ENCODE assay signal across 35 cellular contexts in genomic region chr1:200983035-200983561, GRCh38.
"Had no signal": no experiment of that assay in that cellular context is flagged by ENCODE, and none has a peak within 500 bp of the region (broad histone marks: within the 10 kb centered on the region; RNA-seq: fewer than 3 reads in every experiment).

No MANE protein-coding gene starts in this region.

- H3K4me3 Mint-ChIP-seq: activated CD4-positive, alpha-beta T cell treated with anti-CD3 and anti-CD28 coated beads, Interleukin-2, amount 10 ng/mL, durations not matched to agents 24 days and 14 days; activated naive CD4-positive, alpha-beta T cell treated with anti-CD3 and anti-CD28 coated beads, Interleukin-2, amount 50 U/mL, for 24 hours; activated naive CD8-positive, alpha-beta T cell treated with anti-CD3 and anti-CD28 coated beads, Interleukin-2, amount 50 U/mL, for 24 hours; activated T-helper 17 cell treated with anti-CD3 and anti-CD28 coated beads, Interleukin-2, amount 50 U/mL, for 72 hours; brain; T-helper 2 cell treated with Interferon-gamma antibody and Interleukin-4, amounts not matched to agents 5 μg/mL and 100 μg/mL, for 36 hours had no signal

- H3K4me2 ChIP-seq: KMS-11, PC-9 had no signal

- H3K27ac Mint-ChIP-seq: activated CD4-positive, alpha-beta T cell treated with anti-CD3 and anti-CD28 coated beads, Interleukin-2, amount 10 ng/mL, durations not matched to agents 24 days and 14 days; activated naive CD8-positive, alpha-beta T cell treated with anti-CD3 and anti-CD28 coated beads, Interleukin-2, amount 50 U/mL, for 24 hours; brain; T-helper 2 cell treated with Interferon-gamma antibody and Interleukin-4, amounts not matched to agents 5 μg/mL and 100 μg/mL, for 36 hours had no signal

- DNase-seq: activated CD4-positive, alpha-beta T cell treated with anti-CD3 and anti-CD28 coated beads, Interleukin-2, amount 10 ng/mL, durations not matched to agents 24 days and 14 days; activated CD4-positive, alpha-beta T cell treated with anti-CD3 and anti-CD28 coated beads, Interleukin-2, amount 50 U/mL, for 4 hours; activated CD8-positive, alpha-beta memory T cell treated with anti-CD3 and anti-CD28 coated beads, Interleukin-2, amount 50 U/mL, for 4 hours; activated effector memory CD4-positive, alpha-beta T cell treated with anti-CD3 and anti-CD28 coated beads, Interleukin-2, amount 50 U/mL, for 16 hours; activated naive CD4-positive, alpha-beta T cell treated with Interleukin-2 at 50 U/mL for 16 hours; activated naive CD8-positive, alpha-beta T cell treated with anti-CD3 and anti-CD28 coated beads, Interleukin-2, amount 50 U/mL, for 24 hours; activated T-cell treated with anti-CD3 and anti-CD28 coated beads for 4 hours; activated T-cell treated with anti-CD3 and anti-CD28 coated beads, Interleukin-2, amount 50 U/mL, for 48 hours; anterior cingulate cortex; caudate nucleus; MM.1S; MV-4-11; NCI-H1092; NCI-H1436 treated with DMSO at 0.1 percent for 48 hours; NCI-H1694 treated with DMSO at 0.1 percent for 48 hours; NCI-H2029; NCI-H2107; NCI-H2171; NCI-H510A; NCI-H526; NCI-H748 treated with DMSO at 0.1 percent for 48 hours; NK-92 treated with Interleukin-12 subunit alpha and Interleukin-12 subunit beta, amount 100 ng/mL, for 24 hours; PC-9; SIG-M5; SW 1271 had no signal

- H3K4me3 ChIP-seq: PC-9 had no signal

- H2AFZ ChIP-seq: PC-9 had no signal

- FAIRE-seq: bronchial epithelial cell, RCC 7860, TTC549 had no signal

- ATAC-seq: activated naive CD8-positive, alpha-beta T cell treated with anti-CD3 and anti-CD28 coated beads, Interleukin-2, amount 50 U/mL, for 24 hours; activated T-helper 17 cell treated with anti-CD3 and anti-CD28 coated beads, Interleukin-2, amount 50 U/mL, for 72 hours; Right ventricle myocardium inferior had no signal

- H3K4me1 Mint-ChIP-seq: activated CD4-positive, alpha-beta T cell treated with anti-CD3 and anti-CD28 coated beads, Interleukin-2, amount 10 ng/mL, durations not matched to agents 24 days and 14 days; activated naive CD4-positive, alpha-beta T cell treated with anti-CD3 and anti-CD28 coated beads, Interleukin-2, amount 50 U/mL, for 24 hours; activated naive CD8-positive, alpha-beta T cell treated with anti-CD3 and anti-CD28 coated beads, Interleukin-2, amount 50 U/mL, for 24 hours; activated T-helper 17 cell treated with anti-CD3 and anti-CD28 coated beads, Interleukin-2, amount 50 U/mL, for 72 hours; brain had no signal

- H3K27me3 Mint-ChIP-seq: activated CD4-positive, alpha-beta T cell treated with anti-CD3 and anti-CD28 coated beads, Interleukin-2, amount 10 ng/mL, durations not matched to agents 24 days and 14 days; activated naive CD4-positive, alpha-beta T cell treated with anti-CD3 and anti-CD28 coated beads, Interleukin-2, amount 50 U/mL, for 24 hours; activated naive CD8-positive, alpha-beta T cell treated with anti-CD3 and anti-CD28 coated beads, Interleukin-2, amount 50 U/mL, for 24 hours; activated T-helper 17 cell treated with anti-CD3 and anti-CD28 coated beads, Interleukin-2, amount 50 U/mL, for 72 hours; brain had no signal

- H3K9me3 Mint-ChIP-seq: activated CD4-positive, alpha-beta T cell treated with anti-CD3 and anti-CD28 coated beads, Interleukin-2, amount 10 ng/mL, durations not matched to agents 24 days and 14 days; activated naive CD4-positive, alpha-beta T cell treated with anti-CD3 and anti-CD28 coated beads, Interleukin-2, amount 50 U/mL, for 24 hours; activated naive CD8-positive, alpha-beta T cell treated with anti-CD3 and anti-CD28 coated beads, Interleukin-2, amount 50 U/mL, for 24 hours; activated T-helper 17 cell treated with anti-CD3 and anti-CD28 coated beads, Interleukin-2, amount 50 U/mL, for 72 hours; T-helper 2 cell treated with Interferon-gamma antibody and Interleukin-4, amounts not matched to agents 5 μg/mL and 100 μg/mL, for 36 hours had no signal

- H3K27ac ChIP-seq: KMS-11, PC-9, RWPE1 had no signal

- H3K9ac ChIP-seq: KMS-11 had no signal
